In the genomic region with DNA sequence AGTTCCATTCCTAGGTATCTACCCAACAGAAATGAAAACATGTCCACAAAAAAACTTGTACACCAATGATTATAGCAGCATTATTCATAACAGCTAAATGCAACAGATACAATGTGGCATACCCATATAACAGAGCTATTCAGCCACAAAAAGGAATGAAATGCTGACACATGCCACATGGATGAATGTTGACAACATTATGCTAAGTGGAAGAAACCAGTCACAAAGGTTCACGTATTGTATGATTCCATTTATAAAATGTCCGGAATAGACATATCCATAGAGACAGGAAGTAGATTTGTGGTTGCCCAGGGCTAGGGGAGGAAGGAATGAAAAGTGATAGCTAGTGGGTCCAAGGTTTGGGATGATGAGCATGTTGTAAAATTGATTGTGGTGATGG, we compare ENCODE assay signal across 22 cellular contexts.
"Had no signal": no experiment of that assay in that cellular context is flagged by ENCODE, and none has a peak within 500 bp of the region (broad histone marks: within the 10 kb centered on the region; RNA-seq: fewer than 3 reads in every experiment).

No MANE protein-coding gene starts in this region.

- H3K9me3 ChIP-seq: adrenal gland, breast epithelium, Peyer's patch had no signal

- H3K4me3 ChIP-seq: adrenal gland, breast epithelium, Peyer's patch had no signal

- H3K27me3 ChIP-seq: adrenal gland, breast epithelium, Peyer's patch had no signal

- ATAC-seq: activated CD8-positive, alpha-beta T cell treated with anti-CD3 and anti-CD28 coated beads, Interleukin-2, amount 10 ng/mL, durations not matched to agents 7 days and 5 days; T-helper 17 cell had no signal

- H3K36me3 ChIP-seq: breast epithelium had no signal

- DNase-seq: activated CD4-positive, alpha-beta T cell treated with anti-CD3 and anti-CD28 coated beads, Interleukin-2, amount 50 U/mL, for 1 hour; activated CD4-positive, CD25-positive, alpha-beta regulatory T cell; activated CD8-positive, alpha-beta memory T cell treated with anti-CD3 and anti-CD28 coated beads, Interleukin-2, amount 50 U/mL, for 48 hours; activated CD8-positive, alpha-beta T cell treated with anti-CD3 and anti-CD28 coated beads, Interleukin-2, amount 10 ng/mL, durations not matched to agents 7 days and 5 days; activated naive CD4-positive, alpha-beta T cell treated with anti-CD3 and anti-CD28 coated beads, Interleukin-2, amount 50 U/mL, for 16 hours; activated naive CD8-positive, alpha-beta T cell treated with anti-CD3 and anti-CD28 coated beads, Interleukin-2, amount 10 ng/mL, durations not matched to agents 7 days and 5 days; activated T-cell treated with anti-CD3 and anti-CD28 coated beads, Interleukin-2, amount 50 U/mL, for 1 hour; anterior cingulate cortex; caudate nucleus; NCI-H1105 treated with DMSO at 0.1 percent for 48 hours; NCI-H146; NCI-H187 treated with DMSO at 0.1 percent for 48 hours; NCI-H2081 treated with DMSO at 0.1 percent for 48 hours; NCI-H446; NCI-H524; Peyer's patch; SHP77 treated with DMSO at 0.1 percent for 48 hours; T-helper 17 cell; T1000 had no signal

- H3K4me1 ChIP-seq: adrenal gland, breast epithelium had no signal

- H3K4me3 Mint-ChIP-seq: activated CD8-positive, alpha-beta T cell treated with anti-CD3 and anti-CD28 coated beads, Interleukin-2, amount 10 ng/mL, durations not matched to agents 7 days and 5 days; activated naive CD8-positive, alpha-beta T cell treated with anti-CD3 and anti-CD28 coated beads, Interleukin-2, amount 10 ng/mL, durations not matched to agents 7 days and 5 days; T-helper 17 cell had no signal

- H3K27ac Mint-ChIP-seq: activated CD8-positive, alpha-beta T cell treated with anti-CD3 and anti-CD28 coated beads, Interleukin-2, amount 10 ng/mL, durations not matched to agents 7 days and 5 days; activated naive CD8-positive, alpha-beta T cell treated with anti-CD3 and anti-CD28 coated beads, Interleukin-2, amount 10 ng/mL, durations not matched to agents 7 days and 5 days; T-helper 17 cell had no signal

- H3K27me3 Mint-ChIP-seq: activated naive CD8-positive, alpha-beta T cell treated with anti-CD3 and anti-CD28 coated beads, Interleukin-2, amount 10 ng/mL, durations not matched to agents 7 days and 5 days; T-helper 17 cell had no signal

- H3K9me3 Mint-ChIP-seq: activated naive CD8-positive, alpha-beta T cell treated with anti-CD3 and anti-CD28 coated beads, Interleukin-2, amount 10 ng/mL, durations not matched to agents 7 days and 5 days had no signal

- H3K27ac ChIP-seq: adrenal gland, breast epithelium, Peyer's patch, VCaP had no signal
